ENCODE assay signal across 32 cellular contexts in genomic region chr2:200180943-200181342, GRCh38.
"Had no signal": no experiment of that assay in that cellular context is flagged by ENCODE, and none has a peak within 500 bp of the region (broad histone marks: within the 10 kb centered on the region; RNA-seq: fewer than 3 reads in every experiment).

No MANE protein-coding gene starts in this region.

- ATAC-seq: activated CD4-positive, alpha-beta T cell treated with anti-CD3 and anti-CD28 coated beads for 36 hours; activated CD8-positive, alpha-beta memory T cell treated with anti-CD3 and anti-CD28 coated beads, Interleukin-2, amount 10 ng/mL, durations not matched to agents 7 days and 5 days; activated CD8-positive, alpha-beta T cell treated with anti-CD3 and anti-CD28 coated beads, Interleukin-2, amount 10 ng/mL, durations not matched to agents 7 days and 5 days; activated naive CD8-positive, alpha-beta T cell treated with anti-CD3 and anti-CD28 coated beads, Interleukin-2, amount 50 U/mL, for 24 hours; body of pancreas; esophagus mucosa had no signal

- FAIRE-seq: frontal cortex had no signal

- H3K36me3 Mint-ChIP-seq: activated CD4-positive, alpha-beta memory T cell treated with anti-CD3 and anti-CD28 coated beads for 36 hours; activated CD8-positive, alpha-beta memory T cell treated with anti-CD3 and anti-CD28 coated beads, Interleukin-2, amount 10 ng/mL, durations not matched to agents 7 days and 5 days; activated naive CD4-positive, alpha-beta T cell treated with anti-CD3 and anti-CD28 coated beads, Interleukin-2, amount 50 U/mL, for 24 hours; activated naive CD8-positive, alpha-beta T cell treated with anti-CD3 and anti-CD28 coated beads for 36 hours had no signal

- H3K27me3 ChIP-seq: adrenal gland, body of pancreas, cardiac muscle cell had no signal

- H3K9me3 ChIP-seq: adrenal gland, body of pancreas, colonic mucosa had no signal

- H3K9me3 Mint-ChIP-seq: activated CD4-positive, alpha-beta memory T cell treated with anti-CD3 and anti-CD28 coated beads for 36 hours; activated CD4-positive, alpha-beta T cell treated with anti-CD3 and anti-CD28 coated beads, Interleukin-2, amount 10 ng/mL, durations not matched to agents 24 days and 14 days; activated naive CD4-positive, alpha-beta T cell treated with anti-CD3 and anti-CD28 coated beads for 36 hours; activated naive CD4-positive, alpha-beta T cell treated with anti-CD3 and anti-CD28 coated beads, Interleukin-2, amount 50 U/mL, for 24 hours; activated naive CD8-positive, alpha-beta T cell treated with anti-CD3 and anti-CD28 coated beads for 36 hours; activated naive CD8-positive, alpha-beta T cell treated with anti-CD3 and anti-CD28 coated beads, Interleukin-2, amount 50 U/mL, for 24 hours; activated T-helper 1 cell treated with anti-CD3 and anti-CD28 coated beads, Interleukin-12 subunit alpha, Interleukin-12 subunit beta, Interleukin-2, Interleukin-4 antibody, amounts not matched to agents 30 ng/mL and 10 ng/mL and 1 ng/mL, durations not matched to agents 14 hours and 24 hours and 36 hours; activated T-helper 2 cell treated with anti-CD3 and anti-CD28 coated beads, Interferon-gamma antibody, Interleukin-2, Interleukin-4, amounts not matched to agents 10 μg/mL and 5 μg/mL and 100 μg/mL, durations not matched to agents 14 hours and 24 hours and 36 hours; endodermal cell had no signal

- DNase-seq: activated CD4-positive, alpha-beta memory T cell treated with anti-CD3 and anti-CD28 coated beads for 36 hours; activated CD4-positive, alpha-beta T cell treated with anti-CD3 and anti-CD28 coated beads for 36 hours; activated CD4-positive, alpha-beta T cell treated with anti-CD3 and anti-CD28 coated beads, Interleukin-2, amount 10 ng/mL, durations not matched to agents 24 days and 14 days; activated CD4-positive, CD25-positive, alpha-beta regulatory T cell; activated CD4-positive, CD25-positive, alpha-beta regulatory T cell treated with anti-CD3 and anti-CD28 coated beads, Interleukin-2, amount 50 U/mL, for 72 hours; activated CD8-positive, alpha-beta memory T cell treated with anti-CD3 and anti-CD28 coated beads, Interleukin-2, amount 10 ng/mL, durations not matched to agents 7 days and 5 days; activated CD8-positive, alpha-beta memory T cell treated with anti-CD3 and anti-CD28 coated beads, Interleukin-2, amount 50 U/mL, for 4 hours; activated CD8-positive, alpha-beta T cell treated with anti-CD3 and anti-CD28 coated beads, Interleukin-2, amount 10 ng/mL, durations not matched to agents 7 days and 5 days; activated effector memory CD4-positive, alpha-beta T cell treated with anti-CD3 and anti-CD28 coated beads, Interleukin-2, amount 50 U/mL, for 16 hours; activated naive CD4-positive, alpha-beta T cell treated with anti-CD3 and anti-CD28 coated beads for 36 hours; activated naive CD8-positive, alpha-beta T cell treated with anti-CD3 and anti-CD28 coated beads for 36 hours; activated naive CD8-positive, alpha-beta T cell treated with anti-CD3 and anti-CD28 coated beads, Interleukin-2, amount 50 U/mL, for 24 hours; activated T-cell treated with anti-CD3 and anti-CD28 coated beads, Interleukin-2, amount 50 U/mL, for 1 hour; activated T-cell treated with anti-CD3 and anti-CD28 coated beads, Interleukin-2, amount 50 U/mL, for 48 hours; adrenal gland; amygdala; aorta; body of pancreas; central memory CD4-positive, alpha-beta T cell; cerebellar nuclear complex; colonic mucosa; dorsolateral prefrontal cortex; effector memory CD4-positive, alpha-beta T cell; endodermal cell; foreskin fibroblast; T-helper 2 cell had no signal

- H3K36me3 ChIP-seq: adrenal gland, cardiac muscle cell, colonic mucosa had no signal

- H3K4me1 Mint-ChIP-seq: activated CD4-positive, alpha-beta T cell treated with anti-CD3 and anti-CD28 coated beads for 36 hours; activated CD4-positive, alpha-beta T cell treated with anti-CD3 and anti-CD28 coated beads, Interleukin-2, amount 10 ng/mL, durations not matched to agents 24 days and 14 days; activated CD8-positive, alpha-beta memory T cell treated with anti-CD3 and anti-CD28 coated beads, Interleukin-2, amount 10 ng/mL, durations not matched to agents 7 days and 5 days; activated naive CD4-positive, alpha-beta T cell treated with anti-CD3 and anti-CD28 coated beads, Interleukin-2, amount 50 U/mL, for 24 hours; activated naive CD8-positive, alpha-beta T cell treated with anti-CD3 and anti-CD28 coated beads for 36 hours; activated naive CD8-positive, alpha-beta T cell treated with anti-CD3 and anti-CD28 coated beads, Interleukin-2, amount 50 U/mL, for 24 hours had no signal

- H3K4me3 ChIP-seq: adrenal gland, body of pancreas, cardiac muscle cell, colonic mucosa, dorsolateral prefrontal cortex had no signal

- H3K27ac Mint-ChIP-seq: activated CD4-positive, alpha-beta memory T cell treated with anti-CD3 and anti-CD28 coated beads for 36 hours; activated CD4-positive, alpha-beta T cell treated with anti-CD3 and anti-CD28 coated beads for 36 hours; activated CD4-positive, alpha-beta T cell treated with anti-CD3 and anti-CD28 coated beads, Interleukin-2, amount 10 ng/mL, durations not matched to agents 24 days and 14 days; activated CD8-positive, alpha-beta memory T cell treated with anti-CD3 and anti-CD28 coated beads, Interleukin-2, amount 10 ng/mL, durations not matched to agents 7 days and 5 days; activated CD8-positive, alpha-beta T cell treated with anti-CD3 and anti-CD28 coated beads, Interleukin-2, amount 10 ng/mL, durations not matched to agents 7 days and 5 days; activated naive CD4-positive, alpha-beta T cell treated with anti-CD3 and anti-CD28 coated beads for 36 hours; activated naive CD4-positive, alpha-beta T cell treated with anti-CD3 and anti-CD28 coated beads, Interleukin-2, amount 50 U/mL, for 24 hours; activated naive CD8-positive, alpha-beta T cell treated with anti-CD3 and anti-CD28 coated beads for 36 hours; activated naive CD8-positive, alpha-beta T cell treated with anti-CD3 and anti-CD28 coated beads, Interleukin-2, amount 50 U/mL, for 24 hours; activated T-helper 1 cell treated with anti-CD3 and anti-CD28 coated beads, Interleukin-12 subunit alpha, Interleukin-12 subunit beta, Interleukin-2, Interleukin-4 antibody, amounts not matched to agents 30 ng/mL and 10 ng/mL and 1 ng/mL, durations not matched to agents 14 hours and 24 hours and 36 hours; activated T-helper 2 cell treated with anti-CD3 and anti-CD28 coated beads, Interferon-gamma antibody, Interleukin-2, Interleukin-4, amounts not matched to agents 10 μg/mL and 5 μg/mL and 100 μg/mL, durations not matched to agents 14 hours and 24 hours and 36 hours; endodermal cell had no signal

- H3K4me3 Mint-ChIP-seq: activated CD4-positive, alpha-beta memory T cell treated with anti-CD3 and anti-CD28 coated beads for 36 hours; activated CD4-positive, alpha-beta T cell treated with anti-CD3 and anti-CD28 coated beads for 36 hours; activated CD4-positive, alpha-beta T cell treated with anti-CD3 and anti-CD28 coated beads, Interleukin-2, amount 10 ng/mL, durations not matched to agents 24 days and 14 days; activated CD8-positive, alpha-beta memory T cell treated with anti-CD3 and anti-CD28 coated beads, Interleukin-2, amount 10 ng/mL, durations not matched to agents 7 days and 5 days; activated CD8-positive, alpha-beta T cell treated with anti-CD3 and anti-CD28 coated beads, Interleukin-2, amount 10 ng/mL, durations not matched to agents 7 days and 5 days; activated naive CD4-positive, alpha-beta T cell treated with anti-CD3 and anti-CD28 coated beads for 36 hours; activated naive CD4-positive, alpha-beta T cell treated with anti-CD3 and anti-CD28 coated beads, Interleukin-2, amount 50 U/mL, for 24 hours; activated naive CD8-positive, alpha-beta T cell treated with anti-CD3 and anti-CD28 coated beads for 36 hours; activated naive CD8-positive, alpha-beta T cell treated with anti-CD3 and anti-CD28 coated beads, Interleukin-2, amount 50 U/mL, for 24 hours; activated T-helper 1 cell treated with anti-CD3 and anti-CD28 coated beads, Interleukin-12 subunit alpha, Interleukin-12 subunit beta, Interleukin-2, Interleukin-4 antibody, amounts not matched to agents 30 ng/mL and 10 ng/mL and 1 ng/mL, durations not matched to agents 14 hours and 24 hours and 36 hours; endodermal cell had no signal

- H3K4me1 ChIP-seq: adrenal gland, colonic mucosa had no signal

- H3K27ac ChIP-seq: adrenal gland, body of pancreas, cardiac muscle cell, colonic mucosa, dorsolateral prefrontal cortex had no signal
